ENCODE assay signal across 24 cellular contexts in the genomic region with DNA sequence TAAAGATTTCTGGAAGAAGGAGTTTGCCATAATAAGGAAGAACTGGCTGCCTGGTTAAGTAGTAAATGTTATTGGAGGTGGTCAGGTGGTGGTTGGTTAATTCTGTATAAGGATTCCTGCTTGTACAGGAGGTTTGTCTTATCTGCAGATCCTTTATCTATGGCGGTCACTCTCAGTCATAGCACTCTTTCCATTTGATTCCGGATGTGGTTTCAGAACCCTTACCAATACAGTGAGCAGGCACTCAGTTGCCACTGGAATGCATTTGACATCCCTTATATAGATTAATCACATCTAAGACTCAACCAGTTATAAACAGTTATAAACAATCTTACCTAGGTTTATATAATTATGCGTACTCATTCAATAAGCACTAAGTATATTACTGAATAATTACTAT. TPM values are rescaled to one million over a fixed set of nuclear protein-coding genes. Genes with fewer than 3 reads are reported as not detected.
"Had no signal": no experiment of that assay in that cellular context is flagged by ENCODE, and none has a peak within 500 bp of the region (broad histone marks: within the 10 kb centered on the region; RNA-seq: fewer than 3 reads in every experiment).

No MANE protein-coding gene starts in this region.

- ATAC-seq: effector memory CD8-positive, alpha-beta T cell; gastroesophageal sphincter; left colon; left ventricle myocardium superior; stimulated activated naive B cell treated with anti-CD40 and anti-IgM and Interleukin-4, amounts not matched to agents 10 μg/mL and 1 μg/mL and 100 μg/mL, for 72 hours; stimulated activated naive CD8-positive, alpha-beta T cell treated with anti-CD3 and anti-CD28 coated beads, Interleukin-15, amount 100 ng/mL, for 72 hours; upper lobe of right lung had no signal

- H3K27ac Mint-ChIP-seq: dendritic cell treated with granulocyte-macrophage colony-stimulating factor and Interleukin-4, amounts not matched to agents 40 ng/mL and 50 ng/mL, for 4 days; effector memory CD8-positive, alpha-beta T cell; natural killer cell treated with Interleukin-12 subunit alpha and Interleukin-12 subunit beta and Interleukin-15 and Interleukin-18, amount 100 ng/mL, for 72 hours; neural progenitor cell; stimulated activated naive B cell treated with anti-CD40 and anti-IgM and Interleukin-4, amounts not matched to agents 10 μg/mL and 1 μg/mL and 100 μg/mL, for 72 hours had no signal

- H3K4me3 Mint-ChIP-seq: dendritic cell treated with granulocyte-macrophage colony-stimulating factor and Interleukin-4, amounts not matched to agents 40 ng/mL and 50 ng/mL, for 4 days; effector memory CD8-positive, alpha-beta T cell; natural killer cell treated with Interleukin-12 subunit alpha and Interleukin-12 subunit beta and Interleukin-15 and Interleukin-18, amount 100 ng/mL, for 72 hours; neural progenitor cell; stimulated activated naive B cell treated with anti-CD40 and anti-IgM and Interleukin-4, amounts not matched to agents 10 μg/mL and 1 μg/mL and 100 μg/mL, for 72 hours; stimulated activated naive CD8-positive, alpha-beta T cell treated with anti-CD3 and anti-CD28 coated beads, Interleukin-15, amount 100 ng/mL, for 72 hours had no signal

- DNase-seq: effector memory CD8-positive, alpha-beta T cell; glutamatergic neuron; left colon; left ventricle myocardium superior; mesenchymal stem cell; midbrain; nucleus accumbens; ovary; sigmoid colon; stimulated activated CD4-positive, alpha-beta T cell treated with anti-CD3 and anti-CD28 coated beads, Interleukin-2, amount 100 ng/mL, for 24 hours; stimulated activated CD4-positive, alpha-beta T cell treated with anti-CD3 and anti-CD28 coated beads, Interleukin-4, amount 100 ng/mL, for 4 hours; stimulated activated naive B cell treated with anti-CD40 and anti-IgM and Interleukin-4, amounts not matched to agents 10 μg/mL and 1 μg/mL and 100 μg/mL, for 72 hours; stimulated activated naive CD8-positive, alpha-beta T cell treated with anti-CD3 and anti-CD28 coated beads, Interleukin-15, amount 100 ng/mL, for 72 hours; testis; upper lobe of right lung had no signal

- H3K4me1 Mint-ChIP-seq: neural progenitor cell; stimulated activated naive B cell treated with anti-CD40 and anti-IgM and Interleukin-4, amounts not matched to agents 10 μg/mL and 1 μg/mL and 100 μg/mL, for 72 hours; stimulated activated naive CD8-positive, alpha-beta T cell treated with anti-CD3 and anti-CD28 coated beads, Interleukin-15, amount 100 ng/mL, for 72 hours had no signal

- H3K27me3 Mint-ChIP-seq: dendritic cell treated with granulocyte-macrophage colony-stimulating factor and Interleukin-4, amounts not matched to agents 40 ng/mL and 50 ng/mL, for 4 days; effector memory CD8-positive, alpha-beta T cell; natural killer cell treated with Interleukin-12 subunit alpha and Interleukin-12 subunit beta and Interleukin-15 and Interleukin-18, amount 100 ng/mL, for 72 hours; stimulated activated naive B cell treated with anti-CD40 and anti-IgM and Interleukin-4, amounts not matched to agents 10 μg/mL and 1 μg/mL and 100 μg/mL, for 72 hours; stimulated activated naive CD8-positive, alpha-beta T cell treated with anti-CD3 and anti-CD28 coated beads, Interleukin-15, amount 100 ng/mL, for 72 hours had no signal

- H3K9me3 Mint-ChIP-seq: dendritic cell treated with granulocyte-macrophage colony-stimulating factor and Interleukin-4, amounts not matched to agents 40 ng/mL and 50 ng/mL, for 4 days; effector memory CD8-positive, alpha-beta T cell; natural killer cell treated with Interleukin-12 subunit alpha and Interleukin-12 subunit beta and Interleukin-15 and Interleukin-18, amount 100 ng/mL, for 72 hours; neural progenitor cell; stimulated activated naive CD8-positive, alpha-beta T cell treated with anti-CD3 and anti-CD28 coated beads, Interleukin-15, amount 100 ng/mL, for 72 hours had no signal

RNA-seq across cellular contexts. Expression of a gene that starts 50.8 kb away (rescaled TPM):
- total RNA-seq: esophagus muscularis mucosa, fibroblast of villous mesenchyme, gastroesophageal sphincter, kidney epithelial cell, left colon, left ventricle myocardium superior, lung, ovary, right atrium auricular region, sigmoid colon, upper lobe of right lung had no signal
